Comparison of ENCODE assay signal across 1 cellular context in the genomic region with DNA sequence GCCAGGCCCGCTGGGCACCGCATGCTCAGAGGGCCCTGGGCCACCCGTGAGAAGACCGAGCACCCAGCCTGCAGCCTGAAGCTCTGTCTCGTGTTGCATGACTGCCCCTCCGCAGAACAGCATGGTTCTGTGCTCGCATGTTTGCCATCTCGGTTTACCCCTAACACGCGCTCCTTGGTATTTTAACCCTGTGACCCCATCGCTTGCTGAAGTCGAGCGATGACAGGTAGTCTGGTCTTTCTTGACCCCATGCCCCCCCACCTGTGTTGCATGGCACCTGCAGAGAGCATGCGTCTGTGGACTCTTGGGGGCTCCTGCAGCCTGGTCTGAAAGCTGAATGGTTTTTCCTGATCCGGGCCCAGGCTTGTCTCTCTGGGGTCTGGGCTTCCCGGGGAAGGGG.
TF ChIP-seq lines count a peak whose summit lies in the region.

No MANE protein-coding gene starts in this region.

TF ChIP-seq in GM23338, 12 proteins besides CTCF, POLR2A, EP300 and RAD21 (continued from another document):
- TF ChIP-seq, protein P1, sequence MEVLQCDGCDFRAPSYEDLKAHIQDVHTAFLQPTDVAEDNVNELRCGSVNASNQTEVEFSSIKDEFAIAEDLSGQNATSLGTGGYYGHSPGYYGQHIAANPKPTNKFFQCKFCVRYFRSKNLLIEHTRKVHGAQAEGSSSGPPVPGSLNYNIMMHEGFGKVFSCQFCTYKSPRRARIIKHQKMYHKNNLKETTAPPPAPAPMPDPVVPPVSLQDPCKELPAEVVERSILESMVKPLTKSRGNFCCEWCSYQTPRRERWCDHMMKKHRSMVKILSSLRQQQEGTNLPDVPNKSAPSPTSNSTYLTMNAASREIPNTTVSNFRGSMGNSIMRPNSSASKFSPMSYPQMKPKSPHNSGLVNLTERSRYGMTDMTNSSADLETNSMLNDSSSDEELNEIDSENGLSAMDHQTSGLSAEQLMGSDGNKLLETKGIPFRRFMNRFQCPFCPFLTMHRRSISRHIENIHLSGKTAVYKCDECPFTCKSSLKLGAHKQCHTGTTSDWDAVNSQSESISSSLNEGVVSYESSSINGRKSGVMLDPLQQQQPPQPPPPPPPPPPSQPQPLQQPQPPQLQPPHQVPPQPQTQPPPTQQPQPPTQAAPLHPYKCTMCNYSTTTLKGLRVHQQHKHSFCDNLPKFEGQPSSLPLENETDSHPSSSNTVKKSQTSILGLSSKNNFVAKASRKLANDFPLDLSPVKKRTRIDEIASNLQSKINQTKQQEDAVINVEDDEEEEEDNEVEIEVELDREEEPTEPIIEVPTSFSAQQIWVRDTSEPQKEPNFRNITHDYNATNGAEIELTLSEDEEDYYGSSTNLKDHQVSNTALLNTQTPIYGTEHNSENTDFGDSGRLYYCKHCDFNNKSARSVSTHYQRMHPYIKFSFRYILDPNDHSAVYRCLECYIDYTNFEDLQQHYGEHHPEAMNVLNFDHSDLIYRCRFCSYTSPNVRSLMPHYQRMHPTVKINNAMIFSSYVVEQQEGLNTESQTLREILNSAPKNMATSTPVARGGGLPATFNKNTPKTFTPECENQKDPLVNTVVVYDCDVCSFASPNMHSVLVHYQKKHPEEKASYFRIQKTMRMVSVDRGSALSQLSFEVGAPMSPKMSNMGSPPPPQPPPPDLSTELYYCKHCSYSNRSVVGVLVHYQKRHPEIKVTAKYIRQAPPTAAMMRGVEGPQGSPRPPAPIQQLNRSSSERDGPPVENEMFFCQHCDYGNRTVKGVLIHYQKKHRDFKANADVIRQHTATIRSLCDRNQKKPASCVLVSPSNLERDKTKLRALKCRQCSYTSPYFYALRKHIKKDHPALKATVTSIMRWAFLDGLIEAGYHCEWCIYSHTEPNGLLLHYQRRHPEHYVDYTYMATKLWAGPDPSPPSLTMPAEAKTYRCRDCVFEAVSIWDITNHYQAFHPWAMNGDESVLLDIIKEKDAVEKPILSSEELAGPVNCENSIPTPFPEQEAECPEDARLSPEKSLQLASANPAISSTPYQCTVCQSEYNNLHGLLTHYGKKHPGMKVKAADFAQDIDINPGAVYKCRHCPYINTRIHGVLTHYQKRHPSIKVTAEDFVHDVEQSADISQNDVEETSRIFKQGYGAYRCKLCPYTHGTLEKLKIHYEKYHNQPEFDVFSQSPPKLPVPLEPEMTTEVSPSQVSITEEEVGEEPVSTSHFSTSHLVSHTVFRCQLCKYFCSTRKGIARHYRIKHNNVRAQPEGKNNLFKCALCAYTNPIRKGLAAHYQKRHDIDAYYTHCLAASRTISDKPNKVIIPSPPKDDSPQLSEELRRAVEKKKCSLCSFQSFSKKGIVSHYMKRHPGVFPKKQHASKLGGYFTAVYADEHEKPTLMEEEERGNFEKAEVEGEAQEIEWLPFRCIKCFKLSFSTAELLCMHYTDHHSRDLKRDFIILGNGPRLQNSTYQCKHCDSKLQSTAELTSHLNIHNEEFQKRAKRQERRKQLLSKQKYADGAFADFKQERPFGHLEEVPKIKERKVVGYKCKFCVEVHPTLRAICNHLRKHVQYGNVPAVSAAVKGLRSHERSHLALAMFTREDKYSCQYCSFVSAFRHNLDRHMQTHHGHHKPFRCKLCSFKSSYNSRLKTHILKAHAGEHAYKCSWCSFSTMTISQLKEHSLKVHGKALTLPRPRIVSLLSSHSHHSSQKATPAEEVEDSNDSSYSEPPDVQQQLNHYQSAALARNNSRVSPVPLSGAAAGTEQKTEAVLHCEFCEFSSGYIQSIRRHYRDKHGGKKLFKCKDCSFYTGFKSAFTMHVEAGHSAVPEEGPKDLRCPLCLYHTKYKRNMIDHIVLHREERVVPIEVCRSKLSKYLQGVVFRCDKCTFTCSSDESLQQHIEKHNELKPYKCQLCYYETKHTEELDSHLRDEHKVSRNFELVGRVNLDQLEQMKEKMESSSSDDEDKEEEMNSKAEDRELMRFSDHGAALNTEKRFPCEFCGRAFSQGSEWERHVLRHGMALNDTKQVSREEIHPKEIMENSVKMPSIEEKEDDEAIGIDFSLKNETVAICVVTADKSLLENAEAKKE (CRISPR knock-in tag; IDR thresholded peaks at IDR 0.05): no peak
- TF ChIP-seq JUNB (IDR thresholded peaks at IDR 0.05; ENCODE audit: unreplicated experiment): no peak
- no peak for TF ChIP-seq CREB1 (CRISPR knock-in tag; IDR thresholded peaks at IDR 0.05; ENCODE audit: low read depth)
- TF ChIP-seq, protein P2, sequence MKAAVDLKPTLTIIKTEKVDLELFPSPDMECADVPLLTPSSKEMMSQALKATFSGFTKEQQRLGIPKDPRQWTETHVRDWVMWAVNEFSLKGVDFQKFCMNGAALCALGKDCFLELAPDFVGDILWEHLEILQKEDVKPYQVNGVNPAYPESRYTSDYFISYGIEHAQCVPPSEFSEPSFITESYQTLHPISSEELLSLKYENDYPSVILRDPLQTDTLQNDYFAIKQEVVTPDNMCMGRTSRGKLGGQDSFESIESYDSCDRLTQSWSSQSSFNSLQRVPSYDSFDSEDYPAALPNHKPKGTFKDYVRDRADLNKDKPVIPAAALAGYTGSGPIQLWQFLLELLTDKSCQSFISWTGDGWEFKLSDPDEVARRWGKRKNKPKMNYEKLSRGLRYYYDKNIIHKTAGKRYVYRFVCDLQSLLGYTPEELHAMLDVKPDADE (IDR thresholded peaks at IDR 0.05): no peak
- TF ChIP-seq POLR2AphosphoS5 (IDR thresholded peaks at IDR 0.05; ENCODE audit: low read depth): no peak
- TF ChIP-seq NANOG (IDR thresholded peaks at IDR 0.05; ENCODE audit: borderline replicate concordance): no peak
- no peak for TF ChIP-seq ZNF114 (CRISPR knock-in tag; IDR thresholded peaks at IDR 0.05)
